8 cellular contexts compared by ENCODE assay signal in genomic region chr1:94236021-94236491, GRCh38. TPM values are rescaled to one million over a fixed set of nuclear protein-coding genes. Genes with fewer than 3 reads are reported as not detected.
A peak's percentile ranks its signal among the peaks of the same experiment; 100 is the strongest.
DNase-seq lines count a peak whose midpoint lies in the region; ATAC-seq and TF ChIP-seq lines count a peak whose summit lies in the region.

No MANE protein-coding gene starts in this region.

- ATAC-seq in GM18909 (IDR thresholded peaks at IDR 0.05; ENCODE audit: poor library complexity, unreplicated experiment), result no peak
- no peak for ATAC-seq in GM18519 (IDR thresholded peaks at IDR 0.05; ENCODE audit: low FRiP score, unreplicated experiment)
- no peak for ATAC-seq in GM19397 (IDR thresholded peaks at IDR 0.05; ENCODE audit: unreplicated experiment)

- H3K27me3 Mint-ChIP-seq in CD4-positive, alpha-beta memory T cell, result peaks cover 36 to 56% of the 10 kb centered on the region in 2 donors

- CTCF ChIA-PET in CD4-positive, alpha-beta memory T cell (lab: Charles Lee; ENCODE audit: partially characterized antibody), result no interaction called here

- TF ChIP-seq CTCF in parathyroid adenoma (IDR thresholded peaks at IDR 0.05), result no peak

- intact Hi-C loops in CD4-positive, alpha-beta memory T cell (cut with micrococcal nuclease), result no loop called here

- no peaks in the 10 kb centered on the region for H3K36me3 ChIP-seq in CD4-positive, alpha-beta memory T cell (ENCODE audit: insufficient read depth, low read length)
- H3K36me3 ChIP-seq in SK-N-MC (ENCODE audit: insufficient read depth, low read length) (no peaks in the 10 kb centered on the region), parathyroid adenoma (ENCODE audit: control insufficient read depth, insufficient read depth, low read length) (no peaks in the 10 kb centered on the region)

- no peaks in the 10 kb centered on the region for H3K9me3 ChIP-seq in CD4-positive, alpha-beta memory T cell (ENCODE audit: control insufficient read depth in 1 of 2, low read length in 2 of 2)
- H3K9me3 ChIP-seq in SK-N-MC (ENCODE audit: low read depth, low read length), result no peaks in the 10 kb centered on the region
- no peaks in the 10 kb centered on the region for H3K9me3 ChIP-seq in parathyroid adenoma (ENCODE audit: control insufficient read depth, low read length)

- H3K4me3 Mint-ChIP-seq in CD4-positive, alpha-beta memory T cell, result peak overlapping the region; percentile 4 to 80 (median 72)

- H3K79me2 ChIP-seq in parathyroid adenoma, result peaks cover 2% of the 10 kb centered on the region

- no peak overlapping the region for H3K4me3 ChIP-seq in CD4-positive, alpha-beta memory T cell (ENCODE audit: low read length in 2 of 2)
- peak overlapping the region; percentile 94 for H3K4me3 ChIP-seq in SK-N-MC
- peak overlapping the region; percentile 77 for H3K4me3 ChIP-seq in parathyroid adenoma (ENCODE audit: low read depth, low read length)

- H3K4me1 Mint-ChIP-seq in CD4-positive, alpha-beta memory T cell, result peaks cover 6 to 21% (median 12%) of the 10 kb centered on the region in 4 donors

- H3K27me3 ChIP-seq in CD4-positive, alpha-beta memory T cell (ENCODE audit: insufficient read depth, low read length), result peaks cover 34% of the 10 kb centered on the region
- no peaks in the 10 kb centered on the region for H3K27me3 ChIP-seq in parathyroid adenoma (ENCODE audit: control insufficient read depth, insufficient read depth, low read length)

- POLR2A ChIA-PET in CD4-positive, alpha-beta memory T cell (lab: Charles Lee; ENCODE audit: partially characterized antibody), result no interaction called here

- peak overlapping the region; percentile 72 for H3K9ac ChIP-seq in SK-N-MC (ENCODE audit: insufficient read length)
- no peak overlapping the region for H3K9ac ChIP-seq in parathyroid adenoma

- no peak overlapping the region for H3K27ac ChIP-seq in CD4-positive, alpha-beta memory T cell (ENCODE audit: low read depth, low read length)
- H3K27ac ChIP-seq in SK-N-MC, result 0 out of 2 replicates have a peak overlapping the region, but pooled peaks have one; percentile 40
- peak overlapping the region; percentile 80 for H3K27ac ChIP-seq in parathyroid adenoma

- H3K9me3 Mint-ChIP-seq in CD4-positive, alpha-beta memory T cell, result peaks cover 1 to 13% (median 4%) of the 10 kb centered on the region in 8 donors

- H3K4me2 ChIP-seq in parathyroid adenoma (ENCODE audit: low read length), result peak overlapping the region; percentile 90

- DNase-seq in CD4-positive, alpha-beta memory T cell, result no peak
- peak; percentile 26 for DNase-seq in SK-N-MC (ENCODE audit: low read depth, low spot score)
- DNase-seq in fibroblast of peridontal ligament (ENCODE audit: extremely low read depth), result peak; percentile 73
- DNase-seq in midbrain (lab: John Stamatoyannopoulos, UW), result no peak

- H3K27ac Mint-ChIP-seq in CD4-positive, alpha-beta memory T cell, result no peak overlapping the region

- no peaks in the 10 kb centered on the region for H3K36me3 Mint-ChIP-seq in CD4-positive, alpha-beta memory T cell

- no peak overlapping the region for H2AFZ ChIP-seq in parathyroid adenoma

- peaks cover 10% of the 10 kb centered on the region for H3K4me1 ChIP-seq in CD4-positive, alpha-beta memory T cell (ENCODE audit: insufficient read depth, low read length)
- peaks cover 2% of the 10 kb centered on the region for H3K4me1 ChIP-seq in parathyroid adenoma

RNA-seq across cellular contexts. Expression of gene ARHGAP29, which starts 1.3 kb away (rescaled TPM):
- total RNA-seq in CD4-positive, alpha-beta memory T cell, result not detected
- not detected for polyA plus RNA-seq in CD4-positive, alpha-beta memory T cell

Comparison
In these comparisons a context has a peak if more than half of its experiments do, and no peak if none do; other contexts are left out.
1. DNase-seq: peak in SK-N-MC (single experiment) and fibroblast of peridontal ligament (single experiment); none in CD4-positive, alpha-beta memory T cell (0 of 5) and midbrain (single experiment).
2. H3K4me3 ChIP-seq: peak in SK-N-MC (single experiment) and parathyroid adenoma (single experiment); none in CD4-positive, alpha-beta memory T cell (0 of 2).